8 cellular contexts compared by ENCODE assay signal in the genomic region with DNA sequence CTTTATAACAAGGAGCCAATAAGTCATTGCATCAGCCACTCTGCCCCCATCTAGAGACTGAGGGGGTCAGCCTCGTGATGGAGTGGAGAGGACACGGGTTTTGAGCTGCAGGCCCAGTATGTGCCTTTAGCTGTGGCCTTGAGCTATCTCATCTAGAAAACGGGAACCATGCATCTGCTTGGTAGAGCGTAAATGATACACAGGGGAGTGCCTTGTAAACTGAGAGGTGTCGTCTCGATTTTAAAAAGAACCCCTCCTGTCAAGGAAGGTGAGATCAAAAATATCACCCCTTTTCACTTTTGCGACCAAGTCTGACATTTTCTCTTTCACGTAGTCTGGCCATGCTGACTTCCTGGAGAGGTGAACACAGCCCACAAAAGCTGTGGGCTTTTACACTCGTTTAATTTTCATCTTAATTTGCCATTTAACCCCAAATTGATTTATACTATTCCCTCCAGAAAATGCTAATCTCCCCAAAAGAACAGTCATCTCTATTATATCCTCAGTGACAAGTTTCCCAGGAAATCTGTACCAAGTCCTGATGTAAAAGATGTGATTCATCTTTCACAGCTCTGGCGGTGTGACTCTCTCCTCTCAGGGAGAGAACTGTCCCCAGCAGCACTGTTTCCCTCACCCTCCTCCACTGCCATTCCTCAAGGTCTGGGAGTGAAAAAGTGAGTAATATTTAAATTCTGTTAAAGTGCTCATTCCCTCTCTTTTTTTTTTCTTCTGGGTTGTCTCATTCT.
DNase-seq lines count a peak whose midpoint lies in the region; ATAC-seq and FAIRE-seq lines count a peak whose summit lies in the region.

No MANE protein-coding gene starts in this region.

- H3K4me1 Mint-ChIP-seq in activated naive CD8-positive, alpha-beta T cell (ENCODE audit: low read depth), result peaks cover 93% of the 10 kb centered on the region

- no peak for FAIRE-seq in urothelium cell line (lab: Jason Lieb, UNC)

- H3K27me3 Mint-ChIP-seq in activated naive CD8-positive, alpha-beta T cell, result no peaks in the 10 kb centered on the region

- peak; percentile 75 for DNase-seq in stimulated activated CD4-positive, alpha-beta T cell treated with anti-CD3 and anti-CD28 coated beads, Interleukin-15, amount 100 ng/mL, for 24 hours
- DNase-seq in NCI-H82 (lab: John Stamatoyannopoulos, UW) (no peak), urothelium cell line (ENCODE audit: low spot score) (no peak), LoVo (ENCODE audit: low spot score) (no peak)

- H3K27ac Mint-ChIP-seq in activated naive CD8-positive, alpha-beta T cell, result peak overlapping the region; percentile 91

- H3K9me3 Mint-ChIP-seq in activated naive CD8-positive, alpha-beta T cell (ENCODE audit: low read depth), result no peaks in the 10 kb centered on the region

- H4K20me1 ChIP-seq in BLaER1, result no peaks in the 10 kb centered on the region

- H3K36me3 ChIP-seq in BLaER1, result no peaks in the 10 kb centered on the region

- H3K27me3 ChIP-seq in BLaER1, result no peaks in the 10 kb centered on the region

- no peak overlapping the region for H3K9ac ChIP-seq in BLaER1

- peaks cover 6% of the 10 kb centered on the region for H3K36me3 Mint-ChIP-seq in activated naive CD8-positive, alpha-beta T cell

- no peak overlapping the region for H3K4me3 ChIP-seq in BLaER1

- ATAC-seq in GM19324 (IDR thresholded peaks at IDR 0.05; ENCODE audit: low FRiP score, unreplicated experiment) (peak; percentile 66), HG03196 (IDR thresholded peaks at IDR 0.05; ENCODE audit: unreplicated experiment) (peak; percentile 44)

- peaks cover 40% of the 10 kb centered on the region for H3K4me1 ChIP-seq in BLaER1

- no peaks in the 10 kb centered on the region for H3K9me3 ChIP-seq in BLaER1

- no peak overlapping the region for H3K27ac ChIP-seq in BLaER1

- peak overlapping the region; percentile 44 for H3K4me3 Mint-ChIP-seq in activated naive CD8-positive, alpha-beta T cell

- peak overlapping the region; percentile 40 for H3K4me2 ChIP-seq in BLaER1
